Comparison of ENCODE assay signal across 28 cellular contexts in the genomic region with DNA sequence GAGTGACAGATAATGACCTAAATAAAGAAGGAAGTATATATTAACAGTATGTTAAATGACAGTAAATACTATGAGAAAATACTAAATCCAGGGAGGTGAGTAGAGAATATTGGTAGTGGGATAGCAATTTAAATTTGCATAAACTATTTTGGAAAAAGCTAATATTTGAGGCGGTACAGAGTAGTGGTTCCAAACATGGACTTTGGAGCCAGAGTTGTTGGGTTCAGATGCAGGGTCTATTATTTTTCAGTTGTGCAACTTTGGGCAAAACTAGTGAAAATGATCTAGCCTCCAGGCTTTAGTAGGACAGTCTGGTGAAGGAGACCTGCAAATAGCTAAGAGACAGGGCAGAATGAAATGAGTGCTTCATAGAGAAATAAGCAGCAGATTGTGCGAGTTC.
"Had no signal": no experiment of that assay in that cellular context is flagged by ENCODE, and none has a peak within 500 bp of the region (broad histone marks: within the 10 kb centered on the region; RNA-seq: fewer than 3 reads in every experiment).

No MANE protein-coding gene starts in this region.

- H3K27ac ChIP-seq: colonic mucosa, coronary artery, dorsolateral prefrontal cortex, epithelial cell of prostate, esophagus muscularis mucosa, esophagus squamous epithelium, foreskin keratinocyte, gastrocnemius medialis, gastroesophageal sphincter, heart left ventricle, heart right ventricle had no signal

- FAIRE-seq: colon, endometrium, endothelial cell of umbilical vein, frontal cortex had no signal

- H3K36me3 ChIP-seq: colonic mucosa, esophagus muscularis mucosa, esophagus squamous epithelium, gastrocnemius medialis, gastroesophageal sphincter, heart left ventricle, heart right ventricle had no signal

- H3K4me3 ChIP-seq: colonic mucosa, coronary artery, dorsolateral prefrontal cortex, esophagus muscularis mucosa, esophagus squamous epithelium, gastrocnemius medialis, gastroesophageal sphincter, heart left ventricle, heart right ventricle had no signal

- H3K27me3 ChIP-seq: colonic mucosa, esophagus muscularis mucosa, esophagus squamous epithelium, foreskin keratinocyte, gastrocnemius medialis, gastroesophageal sphincter, heart right ventricle had no signal

- H3K9me3 ChIP-seq: colonic mucosa, esophagus muscularis mucosa, esophagus squamous epithelium, gastrocnemius medialis, gastroesophageal sphincter, heart left ventricle, heart right ventricle had no signal

- H3K4me1 ChIP-seq: colonic mucosa, esophagus muscularis mucosa, esophagus squamous epithelium, foreskin keratinocyte, gastrocnemius medialis, gastroesophageal sphincter, heart left ventricle, heart right ventricle had no signal

- DNase-seq: colonic mucosa; cortex of kidney; dermis blood vessel endothelial cell; dorsolateral prefrontal cortex; effector CD4-positive, alpha-beta T cell; effector CD8-positive, alpha-beta T cell; effector memory CD4-positive, alpha-beta T cell; effector memory CD8-positive, alpha-beta T cell; endodermal cell; erythroblast; esophagus squamous epithelium; foreskin fibroblast; foreskin keratinocyte; foreskin melanocyte; gastrocnemius medialis; glutamatergic neuron; head of caudate nucleus; heart left ventricle; heart right ventricle had no signal

- ATAC-seq: effector memory CD8-positive, alpha-beta T cell; esophagus mucosa; foreskin keratinocyte; gastrocnemius medialis; gastroesophageal sphincter; heart left ventricle; heart right ventricle had no signal
